8 cellular contexts compared by ENCODE assay signal in the genomic region with DNA sequence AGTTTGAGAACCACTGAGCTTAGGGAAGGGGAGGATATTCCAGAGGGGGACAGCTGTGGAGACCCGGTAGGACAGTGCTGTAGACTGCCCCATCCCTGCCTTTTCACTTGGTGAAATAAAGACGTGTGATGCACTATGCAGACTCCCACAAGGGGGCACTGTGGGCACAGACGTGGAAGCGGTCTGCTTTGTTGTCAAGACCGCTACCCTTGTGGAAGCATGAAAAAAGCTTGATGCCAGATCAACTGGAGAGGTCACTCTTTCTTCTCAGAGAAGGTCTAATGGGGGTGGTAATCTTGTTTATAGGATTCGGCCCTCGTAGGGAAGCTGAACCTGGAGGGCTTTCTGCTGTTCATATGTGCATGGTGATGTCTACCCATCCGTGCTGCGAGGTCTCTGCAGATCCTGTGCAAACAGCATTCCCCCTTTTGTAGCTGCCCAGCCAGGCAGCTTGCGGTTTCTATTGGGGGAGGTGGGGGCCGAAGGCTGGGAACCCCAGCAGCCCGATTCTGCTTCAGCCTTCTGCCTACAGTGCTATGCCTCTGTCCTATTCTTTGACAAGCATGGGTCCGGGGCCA. TPM values are rescaled to one million over a fixed set of nuclear protein-coding genes. Genes with fewer than 3 reads are reported as not detected.
A peak's percentile ranks its signal among the peaks of the same experiment; 100 is the strongest.
DNase-seq lines count a peak whose midpoint lies in the region; ATAC-seq and TF ChIP-seq lines count a peak whose summit lies in the region.

No MANE protein-coding gene starts in this region.

- peaks cover 0 to 15% of the 10 kb centered on the region in 2 donors for H3K36me3 ChIP-seq in left lung

- H3K4me3 Mint-ChIP-seq in activated CD4-positive, alpha-beta T cell treated with anti-CD3 and anti-CD28 coated beads for 36 hours: no peak overlapping the region

- no peak overlapping the region for H3K4me3 ChIP-seq in left lung

- DNase-seq in GM10248 (ENCODE audit: extremely low spot score) (peak; percentile 65), NCI-H345 treated with DMSO at 0.1 percent for 48 hours (lab: John Stamatoyannopoulos, UW; ENCODE audit: unreplicated experiment) (peak; percentile 57), cerebellar nuclear complex (lab: John Stamatoyannopoulos, UW) (peak; percentile 57 to 64), left lung (peak; percentile 82 to 88), mesenteric fat pad (ENCODE audit: low spot score) (no peak)
- peak; percentile 91 for DNase-seq in activated CD4-positive, alpha-beta T cell treated with anti-CD3 and anti-CD28 coated beads for 36 hours
- DNase-seq in stimulated activated CD4-positive, alpha-beta T cell treated with anti-CD3 and anti-CD28 coated beads, Interleukin-4, amount 100 ng/mL, for 48 hours (ENCODE audit: low read depth in 2 of 2): peak; percentile 77 to 91

- no peak overlapping the region for H3K27ac ChIP-seq in left lung

- H3K36me3 Mint-ChIP-seq in activated CD4-positive, alpha-beta T cell treated with anti-CD3 and anti-CD28 coated beads for 36 hours (ENCODE audit: low read depth): peaks cover 16% of the 10 kb centered on the region

- H3K27me3 Mint-ChIP-seq in activated CD4-positive, alpha-beta T cell treated with anti-CD3 and anti-CD28 coated beads for 36 hours: no peaks in the 10 kb centered on the region

- H3K4me1 ChIP-seq in left lung: peaks cover 3 to 8% of the 10 kb centered on the region in 2 donors

- CTCF ChIA-PET in GM10248 (lab: Yijun Ruan, JAX): interaction anchor here (0.6 to 7.2 kb wide), 35 partner anchors 8 to 1191 kb away, joined by 3 to 102 read pairs (median 4); a partner anchor contains a TSS
- CTCF ChIA-PET in activated CD4-positive, alpha-beta T cell treated with anti-CD3 and anti-CD28 coated beads for 36 hours (lab: Charles Lee): interaction anchor here (0.6 to 6.4 kb wide), 19 partner anchors 8 to 1400 kb away, joined by 3 to 45 read pairs (median 3); no protein-coding TSS in a partner anchor

- POLR2A ChIA-PET in GM10248 (lab: Yijun Ruan, JAX): interaction anchor here (1.0 kb wide), 1 partner anchor 11 kb away, joined by 3 read pairs; no protein-coding TSS in a partner anchor
- POLR2A ChIA-PET in activated CD4-positive, alpha-beta T cell treated with anti-CD3 and anti-CD28 coated beads for 36 hours (lab: Charles Lee): interaction anchor here (0.6 kb wide), 1 partner anchor 11 kb away, joined by 3 read pairs; no protein-coding TSS in a partner anchor

- TF ChIP-seq CTCF in GM10248 (IDR thresholded peaks at IDR 0.05; ENCODE audit: control extremely low read depth, extremely low read depth, low read depth, missing control alignments) (peak; percentile 90), left lung (IDR thresholded peaks at IDR 0.05) (peak; percentile 76 to 89)

- peaks cover 23% of the 10 kb centered on the region for H3K4me1 Mint-ChIP-seq in activated CD4-positive, alpha-beta T cell treated with anti-CD3 and anti-CD28 coated beads for 36 hours

- no peaks in the 10 kb centered on the region for H3K9me3 ChIP-seq in left lung

- H3K9me3 Mint-ChIP-seq in activated CD4-positive, alpha-beta T cell treated with anti-CD3 and anti-CD28 coated beads for 36 hours (ENCODE audit: low read depth): no peaks in the 10 kb centered on the region

- no peaks in the 10 kb centered on the region for H3K27me3 ChIP-seq in left lung

- no peak overlapping the region for H3K27ac Mint-ChIP-seq in activated CD4-positive, alpha-beta T cell treated with anti-CD3 and anti-CD28 coated beads for 36 hours

- peak; percentile 49 for ATAC-seq in HG03039 (IDR thresholded peaks at IDR 0.05; ENCODE audit: unreplicated experiment)
- ATAC-seq in activated CD4-positive, alpha-beta T cell treated with anti-CD3 and anti-CD28 coated beads for 36 hours: peak; percentile 81
- peak; percentile 95 for ATAC-seq in left lung

- intact Hi-C loops in activated CD4-positive, alpha-beta T cell treated with anti-CD3 and anti-CD28 coated beads for 36 hours (cut with DNase I, micrococcal nuclease): loop anchor here (1.0 to 10.0 kb wide), 6 partner anchors 255 to 1148 kb away; no protein-coding TSS in a partner anchor
- intact Hi-C loops in left lung (cut with DNase I): loop anchor here in 1 of 2 donors (10.0 kb wide), 2 partner anchors 607 to 1147 kb away; no protein-coding TSS in a partner anchor

RNA-seq across cellular contexts. Expression of a gene that starts 13.7 kb away (rescaled TPM):
- 1,000 to 10,000 TPM; 2,145 to 3,094 TPM for total RNA-seq in activated CD4-positive, alpha-beta T cell treated with anti-CD3 and anti-CD28 coated beads for 36 hours
- total RNA-seq in left lung (1,000 to 10,000 TPM; 1,239 to 1,263 TPM), mesenteric fat pad (1,050 TPM)

RNA-seq across cellular contexts. Expression of a gene that starts 18.1 kb away (rescaled TPM):
- 10 to 100 TPM; 18.3 to 19.3 TPM for total RNA-seq in activated CD4-positive, alpha-beta T cell treated with anti-CD3 and anti-CD28 coated beads for 36 hours
- total RNA-seq in left lung: 10 to 100 TPM; 14.0 to 14.1 TPM
- 12.0 TPM for total RNA-seq in mesenteric fat pad
